1 cellular context compared by ENCODE assay signal in the genomic region with DNA sequence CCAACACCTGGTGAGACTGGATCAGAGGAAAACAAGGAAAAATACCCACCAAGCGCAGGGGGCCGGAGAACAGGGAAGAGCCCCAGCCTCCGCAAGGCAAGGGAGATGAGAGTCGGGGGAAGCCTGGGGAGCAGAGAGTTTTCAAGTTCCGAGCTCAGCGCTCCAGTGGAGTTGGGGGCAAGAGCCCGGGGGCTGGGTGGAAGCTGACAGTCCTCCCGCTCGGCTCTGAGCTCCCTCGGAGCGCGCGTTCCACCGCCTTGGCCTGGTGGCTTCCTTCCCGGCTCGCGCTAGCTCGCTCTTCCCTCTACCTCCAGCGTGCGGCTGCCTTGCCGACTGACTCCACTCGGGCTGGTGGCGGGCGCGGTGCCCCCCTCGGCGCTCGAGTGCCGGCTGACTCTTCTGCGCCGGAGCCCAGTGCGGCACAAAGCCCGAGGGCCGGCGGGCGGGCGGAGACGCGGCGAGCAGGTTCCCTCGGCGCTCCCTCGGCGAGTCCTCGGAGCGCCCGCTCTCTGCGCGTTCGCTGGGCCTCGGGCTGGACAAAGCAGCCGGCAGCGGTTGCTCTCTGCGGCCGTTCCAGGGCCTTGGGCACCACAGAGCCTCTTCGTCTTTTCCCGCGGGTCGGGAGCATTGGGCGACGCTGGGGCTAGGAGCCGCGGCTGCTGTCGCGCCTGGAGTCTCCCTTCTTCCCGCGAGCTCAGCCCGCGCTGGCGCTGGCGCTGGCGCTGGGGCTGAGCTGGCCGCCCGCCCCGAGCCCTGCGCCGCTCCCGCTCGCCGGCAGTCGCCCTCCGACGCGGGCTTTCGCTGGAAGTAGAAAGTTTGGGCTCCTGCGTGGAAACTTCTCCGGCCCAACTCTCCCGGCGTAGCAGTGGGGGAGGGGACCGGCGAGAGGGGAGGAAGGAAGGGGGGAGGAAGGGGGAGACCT.
A peak's percentile ranks its signal among the peaks of the same experiment; 100 is the strongest.
TF ChIP-seq lines count a peak whose summit lies in the region.

No MANE protein-coding gene starts in this region.

TF ChIP-seq in HEK293, 187 proteins besides CTCF, POLR2A, EP300 and RAD21 (continued from another document):
- TF ChIP-seq ZNF510 (tag by site-specific recombination; IDR thresholded peaks at IDR 0.05; ENCODE audit: insufficient replicate concordance) (no peak), ZNF561 (tag by site-specific recombination; IDR thresholded peaks at IDR 0.05; ENCODE audit: borderline replicate concordance) (no peak), GLIS2 (tag by site-specific recombination; IDR thresholded peaks at IDR 0.05) (peak; percentile 88), GLIS1 (tag by site-specific recombination; IDR thresholded peaks at IDR 0.05) (peak; percentile 66; the same call in 1 of the 2 replicates)
